ENCODE assay signal across 14 cellular contexts in genomic region chr10:22629126-22629525, GRCh38.
DNase-seq lines count a peak whose midpoint lies in the region; ATAC-seq, FAIRE-seq and TF ChIP-seq lines count a peak whose summit lies in the region.
"Had no signal": no experiment of that assay in that cellular context is flagged by ENCODE, and none has a peak within 500 bp of the region (broad histone marks: within the 10 kb centered on the region; RNA-seq: fewer than 3 reads in every experiment).

No MANE protein-coding gene starts in this region.

- H2AK5ac ChIP-seq in trophoblast cell (ENCODE audit: low read length): no peak overlapping the region

- no peak for FAIRE-seq in A549 (lab: Jason Lieb, UNC)
- FAIRE-seq: H1, HepG2 had no signal

- H2BK12ac ChIP-seq in trophoblast cell (ENCODE audit: low read length): no peak overlapping the region

- no peaks in the 10 kb centered on the region for H3K9me3 ChIP-seq in A549
- no peaks in the 10 kb centered on the region for H3K9me3 ChIP-seq in SK-N-SH
- no peaks in the 10 kb centered on the region for H3K9me3 ChIP-seq in trophoblast cell (ENCODE audit: insufficient read depth, low read depth, low read length)
- H3K9me3 ChIP-seq: BLaER1, uterus had no signal

- peaks cover 3% of the 10 kb centered on the region; the same call in 1 of the 2 replicates for H4K20me1 ChIP-seq in SK-N-SH (ENCODE audit: insufficient read depth)

- peaks cover 18% of the 10 kb centered on the region for H3F3A ChIP-seq in SK-N-SH (replicated peaks; ENCODE audit: insufficient read depth)

- peaks cover 59% of the 10 kb centered on the region for H3K79me2 ChIP-seq in SK-N-SH (ENCODE audit: insufficient read depth)
- peaks cover 3% of the 10 kb centered on the region for H3K79me2 ChIP-seq in trophoblast cell (ENCODE audit: control insufficient read depth, insufficient read depth, low read length, poor library complexity)

- H3K4me2 ChIP-seq in A549: 0 out of 3 replicates have a peak overlapping the region, but pooled peaks have one; percentile 7
- no peak overlapping the region; the same call in 1 of the 2 replicates for H3K4me2 ChIP-seq in SK-N-SH
- no peak overlapping the region for H3K4me2 ChIP-seq in trophoblast cell (ENCODE audit: low read length)

- H3K4me1 ChIP-seq in A549 (peaks cover 45% of the 10 kb centered on the region), SK-N-SH (ENCODE audit: control insufficient read depth in 1 of 2, insufficient read depth in 2 of 2, low read depth in 1 of 2, low read length in 1 of 2) (peaks cover 11 to 51% of the 10 kb centered on the region in 2 experiments; a peak in 3 of 4 replicates), trophoblast cell (ENCODE audit: control insufficient read depth in 1 of 2, insufficient read depth in 2 of 2, low read length in 2 of 2) (peaks cover 16 to 23% of the 10 kb centered on the region in 2 experiments)
- H3K4me1 ChIP-seq: uterus had no signal

- H3K27ac Mint-ChIP-seq in T-helper 2 cell treated with Interferon-gamma antibody and Interleukin-4, amounts not matched to agents 5 μg/mL and 100 μg/mL, for 36 hours: peak overlapping the region; percentile 89

- no peaks in the 10 kb centered on the region for H3K27me3 ChIP-seq in SK-N-SH (ENCODE audit: insufficient read depth)
- H3K27me3 ChIP-seq in trophoblast cell (ENCODE audit: insufficient read depth, low read length): no peaks in the 10 kb centered on the region
- H3K27me3 ChIP-seq: BLaER1, cardiac muscle cell, uterus had no signal

- H3K9ac ChIP-seq in SK-N-SH (no peak overlapping the region), trophoblast cell (ENCODE audit: low read length) (no peak overlapping the region)
- H3K9ac ChIP-seq: BLaER1 had no signal

- no peaks in the 10 kb centered on the region for H3K27me3 Mint-ChIP-seq in T-helper 2 cell treated with Interferon-gamma antibody and Interleukin-4, amounts not matched to agents 5 μg/mL and 100 μg/mL, for 36 hours (ENCODE audit: low read depth)

- no peak overlapping the region for H4K12ac ChIP-seq in trophoblast cell (ENCODE audit: low read depth, low read length)

- H3K9me2 ChIP-seq in SK-N-SH: no peaks in the 10 kb centered on the region

- H3K27ac ChIP-seq in A549 (no peak overlapping the region), SK-N-SH (ENCODE audit: low read depth in 2 of 2, low read length in 1 of 2) (no peak overlapping the region; a peak in 1 of 4 replicates), trophoblast cell (ENCODE audit: low read depth, low read length) (no peak overlapping the region)
- H3K27ac ChIP-seq: BLaER1, cardiac muscle cell, uterus had no signal

- TF ChIP-seq CTCF in A549 (IDR thresholded peaks at IDR 0.05) (no peak), GM12865 (IDR thresholded peaks at IDR 0.05; ENCODE audit: insufficient read depth, low read depth, low read length, missing control alignments) (no peak), fibroblast of the aortic adventitia (IDR thresholded peaks at IDR 0.05; ENCODE audit: insufficient read depth, low read length) (no peak), SK-N-SH (IDR thresholded peaks at IDR 0.05) (no peak)

- TF ChIP-seq RAD21 in A549 (conservative IDR thresholded peaks at IDR 0.05 in 1 of 2, IDR thresholded peaks at IDR 0.05 in 1 of 2) (no peak), SK-N-SH (IDR thresholded peaks at IDR 0.05; ENCODE audit: low read length) (no peak)

- ATAC-seq in A549 (no peak), GM21526 (IDR thresholded peaks at IDR 0.05; ENCODE audit: low FRiP score, unreplicated experiment) (no peak)
- ATAC-seq: HepG2 had no signal

- no peak overlapping the region for H2BK120ac ChIP-seq in trophoblast cell (ENCODE audit: insufficient read depth, low read length, poor library complexity)

- H2BK5ac ChIP-seq in trophoblast cell (ENCODE audit: low read depth, low read length, poor library complexity): no peak overlapping the region

- H3K23ac ChIP-seq in trophoblast cell (ENCODE audit: low read length): no peak overlapping the region

- H3K36me3 ChIP-seq in SK-N-SH (replicated peaks in 1 of 2; ENCODE audit: control insufficient read depth in 1 of 2, insufficient read depth in 2 of 2, low read length in 1 of 2) (no peaks in the 10 kb centered on the region), trophoblast cell (ENCODE audit: control insufficient read depth in 1 of 2, insufficient read depth in 2 of 2, low read length in 2 of 2) (no peaks in the 10 kb centered on the region)
- H3K36me3 ChIP-seq: BLaER1, cardiac muscle cell, uterus had no signal

- H2AFZ ChIP-seq in SK-N-SH (ENCODE audit: low read depth): no peak overlapping the region
- H2AFZ ChIP-seq in trophoblast cell (ENCODE audit: insufficient read depth, low read length, poor library complexity): no peak overlapping the region

- no peak overlapping the region for H3K4me3 ChIP-seq in A549
- peak overlapping the region; percentile 41; the same call in 1 of the 2 replicates for H3K4me3 ChIP-seq in GM12865 (ENCODE audit: low read depth, low read length)
- H3K4me3 ChIP-seq in fibroblast of the aortic adventitia (ENCODE audit: low read depth, low read length): no peak overlapping the region
- no peak overlapping the region for H3K4me3 ChIP-seq in SK-N-SH (ENCODE audit: low read depth in 2 of 2, low read length in 1 of 2)
- H3K4me3 ChIP-seq in trophoblast cell (ENCODE audit: low read depth, low read length): no peak overlapping the region
- H3K4me3 ChIP-seq: BLaER1, cardiac muscle cell, uterus had no signal

- no peaks in the 10 kb centered on the region for H3K9me3 Mint-ChIP-seq in T-helper 2 cell treated with Interferon-gamma antibody and Interleukin-4, amounts not matched to agents 5 μg/mL and 100 μg/mL, for 36 hours

- H3K79me1 ChIP-seq in trophoblast cell (ENCODE audit: low read length): peaks cover 19% of the 10 kb centered on the region

- peaks cover 82% of the 10 kb centered on the region for H3K4me1 Mint-ChIP-seq in T-helper 2 cell treated with Interferon-gamma antibody and Interleukin-4, amounts not matched to agents 5 μg/mL and 100 μg/mL, for 36 hours (ENCODE audit: low read depth)

- TF ChIP-seq POLR2A in A549 (IDR thresholded peaks at IDR 0.05; ENCODE audit: low read length): no peak

- H3K4me3 Mint-ChIP-seq in T-helper 2 cell treated with Interferon-gamma antibody and Interleukin-4, amounts not matched to agents 5 μg/mL and 100 μg/mL, for 36 hours: peak overlapping the region; percentile 48

- TF ChIP-seq EP300 in A549 (IDR thresholded peaks at IDR 0.05) (no peak), SK-N-SH (IDR thresholded peaks at IDR 0.05; ENCODE audit: borderline replicate concordance in 1 of 2, low read depth in 1 of 2, low read length in 1 of 2) (no peak)

- no peak overlapping the region for H3K4ac ChIP-seq in trophoblast cell (ENCODE audit: low read depth, low read length)

- DNase-seq in A549 (ENCODE audit: low read depth in 1 of 2, low spot score in 1 of 2) (no peak), GM12865 (ENCODE audit: low read depth) (no peak), fibroblast of the aortic adventitia (ENCODE audit: low read depth) (peak; percentile 20), SK-N-SH (no peak), trophoblast cell (no peak), NCI-H82 (lab: John Stamatoyannopoulos, UW) (no peak)
- DNase-seq in T-helper 2 cell treated with Interferon-gamma antibody and Interleukin-4, amounts not matched to agents 5 μg/mL and 100 μg/mL, for 36 hours (ENCODE audit: low spot score): no peak
- DNase-seq: NCI-H187, uterus had no signal

- 51% methylated on average over 2 of the region's 2 CpGs for WGBS in A549 (ENCODE audit: missing lambda C conversion rate)
- 75% methylated on average over 2 of the region's 2 CpGs for WGBS in SK-N-SH (ENCODE audit: low lambda C conversion rate)
- WGBS in trophoblast cell (ENCODE audit: extremely low coverage, insufficient coverage, insufficient read length): no CpG with 5 or more reads among the region's 2 CpGs

- no peak overlapping the region for H3K18ac ChIP-seq in trophoblast cell (ENCODE audit: low read length)

- CTCF ChIA-PET in A549 (lab: Yijun Ruan, JAX) (no interaction called here), SK-N-SH (lab: Yijun Ruan, JAX) (interaction anchor here (0.5 kb wide), 1 partner anchor 678 kb away, joined by 4 read pairs; no protein-coding TSS in a partner anchor)

- POLR2A ChIA-PET in A549 (lab: Yijun Ruan, JAX): no interaction called here
- POLR2A ChIA-PET in SK-N-SH (lab: Yijun Ruan, JAX): no interaction called here

- peaks cover 12% of the 10 kb centered on the region for H3K36me3 Mint-ChIP-seq in T-helper 2 cell treated with Interferon-gamma antibody and Interleukin-4, amounts not matched to agents 5 μg/mL and 100 μg/mL, for 36 hours (ENCODE audit: low read depth)

- no peak overlapping the region for H4K8ac ChIP-seq in trophoblast cell (ENCODE audit: low read depth, low read length)

- H4K91ac ChIP-seq in trophoblast cell (ENCODE audit: low read depth, low read length): no peak overlapping the region

- H3K14ac ChIP-seq in trophoblast cell (ENCODE audit: low read length): no peak overlapping the region

TF ChIP-seq in A549, 52 proteins besides CTCF, POLR2A, EP300 and RAD21 (continues in another document):
- no peak for TF ChIP-seq BHLHE40 (IDR thresholded peaks at IDR 0.05; ENCODE audit: low read depth, low read length)
- no peak for TF ChIP-seq HOXA7 (CRISPR knock-in tag; IDR thresholded peaks at IDR 0.05)
- no peak for TF ChIP-seq NPAS2 (CRISPR knock-in tag; IDR thresholded peaks at IDR 0.05; ENCODE audit: borderline replicate concordance)
- TF ChIP-seq HDAC2 (IDR thresholded peaks at IDR 0.05): no peak
- TF ChIP-seq HES2 (IDR thresholded peaks at IDR 0.05): no peak
- no peak for TF ChIP-seq FOSL2 (IDR thresholded peaks at IDR 0.05)
- TF ChIP-seq FOSL2 (CRISPR knock-in tag; IDR thresholded peaks at IDR 0.05): no peak
- no peak for TF ChIP-seq PHF8 (IDR thresholded peaks at IDR 0.05; ENCODE audit: borderline replicate concordance, low read depth)
- TF ChIP-seq FOXS1 (CRISPR knock-in tag; IDR thresholded peaks at IDR 0.05): no peak

TF ChIP-seq in SK-N-SH, 30 proteins besides CTCF, POLR2A, EP300 and RAD21:
- TF ChIP-seq JUND (IDR thresholded peaks at IDR 0.05) (no peak), GATA2 (CRISPR knock-in tag; IDR thresholded peaks at IDR 0.05) (no peak), RFX5 (IDR thresholded peaks at IDR 0.05; ENCODE audit: low read length) (no peak), TEAD4 (IDR thresholded peaks at IDR 0.05; ENCODE audit: borderline replicate concordance, insufficient read depth) (no peak), TAF1 (IDR thresholded peaks at IDR 0.05; ENCODE audit: borderline replicate concordance, low read depth, low read length) (no peak)
